In the genomic region with DNA sequence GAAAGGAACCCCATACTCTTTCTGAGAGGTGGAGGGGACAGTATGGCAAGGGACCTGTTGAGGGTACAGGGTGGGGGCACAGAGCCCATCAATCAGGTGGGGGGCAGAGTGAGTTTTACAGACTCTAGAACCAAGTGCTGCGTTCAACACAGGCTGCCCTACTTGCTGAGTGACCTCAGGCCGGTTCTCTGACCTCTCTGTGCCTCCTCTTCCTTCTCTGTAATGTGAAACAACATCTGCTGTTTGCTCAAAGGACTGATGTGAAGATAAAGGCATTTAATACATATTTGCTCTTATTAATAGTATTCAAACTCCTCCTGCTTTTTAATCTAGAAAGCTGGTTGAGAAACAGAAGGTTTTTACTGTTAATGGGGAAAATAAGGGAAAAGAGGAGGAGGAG, we compare ENCODE assay signal across 14 cellular contexts. TPM values are rescaled to one million over a fixed set of nuclear protein-coding genes. Genes with fewer than 3 reads are reported as not detected.
"Had no signal": no experiment of that assay in that cellular context is flagged by ENCODE, and none has a peak within 500 bp of the region (broad histone marks: within the 10 kb centered on the region; RNA-seq: fewer than 3 reads in every experiment).

No MANE protein-coding gene starts in this region.

- H3K4me1 Mint-ChIP-seq: activated CD4-positive, alpha-beta T cell treated with anti-CD3 and anti-CD28 coated beads, Interleukin-2, amount 10 ng/mL, durations not matched to agents 7 days and 5 days had no signal

- H3K27ac ChIP-seq: esophagus muscularis mucosa, tibial artery had no signal

- H3K27ac Mint-ChIP-seq: activated B cell treated with CpG ODN at 0.5 μM for 24 hours; activated CD4-positive, alpha-beta T cell treated with anti-CD3 and anti-CD28 coated beads, Interleukin-2, amount 10 ng/mL, durations not matched to agents 7 days and 5 days; activated naive CD8-positive, alpha-beta T cell; T-helper 17 cell had no signal

- H3K9me3 ChIP-seq: esophagus muscularis mucosa, left lung, tibial artery had no signal

- H3K4me3 Mint-ChIP-seq: activated B cell treated with CpG ODN at 0.5 μM for 24 hours; activated CD4-positive, alpha-beta T cell treated with anti-CD3 and anti-CD28 coated beads, Interleukin-2, amount 10 ng/mL, durations not matched to agents 7 days and 5 days; activated naive CD8-positive, alpha-beta T cell; T-helper 17 cell had no signal

- H3K36me3 Mint-ChIP-seq: activated naive CD8-positive, alpha-beta T cell had no signal

- DNase-seq: activated CD4-positive, alpha-beta T cell treated with anti-CD3 and anti-CD28 coated beads, Interleukin-2, amount 10 ng/mL, durations not matched to agents 7 days and 5 days; activated T-cell treated with anti-CD3 and anti-CD28 coated beads for 4 hours; anterior cingulate cortex; foreskin fibroblast; mesenchymal stem cell; stimulated activated CD4-positive, alpha-beta T cell treated with anti-CD3 and anti-CD28 coated beads, Interleukin-15, amount 100 ng/mL, for 24 hours; stimulated activated CD4-positive, alpha-beta T cell treated with anti-CD3 and anti-CD28 coated beads, Interleukin-4, amount 100 ng/mL, for 24 hours; T-helper 17 cell had no signal

- H3K4me3 ChIP-seq: esophagus muscularis mucosa, left lung, tibial artery had no signal

- H3K27me3 Mint-ChIP-seq: activated B cell treated with CpG ODN at 0.5 μM for 24 hours; activated CD4-positive, alpha-beta T cell treated with anti-CD3 and anti-CD28 coated beads, Interleukin-2, amount 10 ng/mL, durations not matched to agents 7 days and 5 days; activated naive CD8-positive, alpha-beta T cell; T-helper 17 cell had no signal

- ATAC-seq: T-helper 17 cell had no signal

- H3K9me3 Mint-ChIP-seq: activated B cell treated with CpG ODN at 0.5 μM for 24 hours; activated CD4-positive, alpha-beta T cell treated with anti-CD3 and anti-CD28 coated beads, Interleukin-2, amount 10 ng/mL, durations not matched to agents 7 days and 5 days had no signal

- H3K27me3 ChIP-seq: esophagus muscularis mucosa, left lung, tibial artery had no signal

RNA-seq across cellular contexts. Expression of a gene that starts 39.5 kb away (rescaled TPM):
- polyA plus RNA-seq: neural cell had no signal
